In genomic region chr1:65435987-65436386, GRCh38 we compare ENCODE assay signal across 22 cellular contexts. TPM values are rescaled to one million over a fixed set of nuclear protein-coding genes. Genes with fewer than 3 reads are reported as not detected.
DNase-seq lines count a peak whose midpoint lies in the region; FAIRE-seq and TF ChIP-seq lines count a peak whose summit lies in the region.
"Had no signal": no experiment of that assay in that cellular context is flagged by ENCODE, and none has a peak within 500 bp of the region (broad histone marks: within the 10 kb centered on the region; RNA-seq: fewer than 3 reads in every experiment).

No MANE protein-coding gene starts in this region.

- no peaks in the 10 kb centered on the region for H3K9me3 ChIP-seq in adipocyte (ENCODE audit: control insufficient read depth, low read length)
- no peaks in the 10 kb centered on the region for H3K9me3 ChIP-seq in fibroblast of lung (ENCODE audit: control insufficient read depth, insufficient read depth, low read depth, low read length)
- no peaks in the 10 kb centered on the region for H3K9me3 ChIP-seq in neural progenitor cell (ENCODE audit: low read depth)
- no peaks in the 10 kb centered on the region for H3K9me3 ChIP-seq in WERI-Rb-1 (ENCODE audit: severe bottlenecking)
- H3K9me3 ChIP-seq: right atrium auricular region had no signal

- H4K20me1 ChIP-seq in fibroblast of lung (ENCODE audit: control insufficient read depth, extremely low read depth, insufficient read depth, low read length), result no peaks in the 10 kb centered on the region
- H4K20me1 ChIP-seq in neural progenitor cell (ENCODE audit: low read depth), result no peaks in the 10 kb centered on the region

- H3K27ac ChIP-seq in fibroblast of lung (ENCODE audit: insufficient read depth, low read length), result no peak overlapping the region
- H3K27ac ChIP-seq in neural progenitor cell, result no peak overlapping the region
- no peak overlapping the region for H3K27ac ChIP-seq in WERI-Rb-1
- H3K27ac ChIP-seq: right atrium auricular region, RWPE1 had no signal

- H3K36me3 ChIP-seq in adipocyte (ENCODE audit: control insufficient read depth, insufficient read depth, low read length, severe bottlenecking) (peaks cover 35% of the 10 kb centered on the region), fibroblast of lung (ENCODE audit: control insufficient read depth, insufficient read depth, low read length) (peaks cover 1% of the 10 kb centered on the region), neural progenitor cell (no peaks in the 10 kb centered on the region), WERI-Rb-1 (peaks cover 9% of the 10 kb centered on the region)

- peaks cover 11% of the 10 kb centered on the region for H3F3A ChIP-seq in neural progenitor cell (ENCODE audit: low read depth)

- peaks cover 27% of the 10 kb centered on the region for H3K4me1 ChIP-seq in adipocyte (ENCODE audit: control insufficient read depth, insufficient read depth, low read length)
- H3K4me1 ChIP-seq in fibroblast of lung (ENCODE audit: control insufficient read depth, extremely low read depth, insufficient read depth, low read length), result peaks cover 2% of the 10 kb centered on the region
- H3K4me1 ChIP-seq in neural progenitor cell, result peaks cover 24% of the 10 kb centered on the region

- H3K4me2 ChIP-seq in fibroblast of lung (ENCODE audit: extremely low read depth, insufficient read depth, low read length) (no peak overlapping the region), neural progenitor cell (no peak overlapping the region)

- no peak for DNase-seq in D721Med (ENCODE audit: insufficient read length, low spot score)
- peak; percentile 75 for DNase-seq in adipocyte (ENCODE audit: low read depth)
- DNase-seq in fibroblast of lung (ENCODE audit: low read depth in 2 of 2), result peak; percentile 40 to 81
- DNase-seq in GM19239 (ENCODE audit: insufficient read length, low spot score), result no peak
- DNase-seq in NCI-H146 treated with DMSO at 0.1 percent for 48 hours (lab: John Stamatoyannopoulos, UW; ENCODE audit: unreplicated experiment), result no peak
- no peak for DNase-seq in neural progenitor cell (ENCODE audit: low spot score)
- DNase-seq in WERI-Rb-1, result no peak
- DNase-seq: activated CD4-positive, alpha-beta T cell treated with anti-CD3 and anti-CD28 coated beads, Interleukin-2, amount 50 U/mL, for 1 hour; activated gamma-delta T cell treated with Interleukin-2 at 50 U/mL for 16 hours; amygdala; CD8-positive, alpha-beta T cell; dermis blood vessel endothelial cell; glutamatergic neuron; immature natural killer cell; NCI-H2029; NCI-H446 treated with DMSO at 0.1 percent for 48 hours; stimulated activated naive CD8-positive, alpha-beta T cell treated with anti-CD3 and anti-CD28 coated beads, Interleukin-15, Interleukin-2, amounts not matched to agents 100 U/mL and 50 U/mL, for 24 hours had no signal

- H3K36me3 Mint-ChIP-seq in nephron (ENCODE audit: low read depth) (peaks cover 24% of the 10 kb centered on the region), neural progenitor cell (peaks cover 7% of the 10 kb centered on the region)

- H3K4me3 ChIP-seq in adipocyte (ENCODE audit: low read length), result peak overlapping the region; percentile 7
- H3K4me3 ChIP-seq in fibroblast of lung (replicated peaks in 1 of 4; ENCODE audit: control extremely low read depth in 1 of 4, insufficient read depth in 1 of 4, low read depth in 3 of 4, low read length in 4 of 4), result no peak overlapping the region
- H3K4me3 ChIP-seq in neural progenitor cell, result no peak overlapping the region
- no peak overlapping the region for H3K4me3 ChIP-seq in WERI-Rb-1 (ENCODE audit: low read depth, low read length)
- H3K4me3 ChIP-seq: right atrium auricular region had no signal

- peaks cover 6% of the 10 kb centered on the region for H3K4me1 Mint-ChIP-seq in nephron
- peaks cover 5% of the 10 kb centered on the region for H3K4me1 Mint-ChIP-seq in neural progenitor cell
- H3K4me1 Mint-ChIP-seq: neural crest cell had no signal

- H2AFZ ChIP-seq in fibroblast of lung (ENCODE audit: low read length) (no peak overlapping the region), neural progenitor cell (replicated peaks) (no peak overlapping the region)

- H3K4me3 Mint-ChIP-seq in nephron (peak overlapping the region in 1 of 3 experiments; percentile 1), neural progenitor cell (no peak overlapping the region)
- H3K4me3 Mint-ChIP-seq: CD8-positive, alpha-beta T cell; immature natural killer cell; neural crest cell had no signal

- H3K9me3 Mint-ChIP-seq in nephron (no peaks in the 10 kb centered on the region), neural progenitor cell (no peaks in the 10 kb centered on the region)
- H3K9me3 Mint-ChIP-seq: CD8-positive, alpha-beta T cell; neural crest cell had no signal

- peak overlapping the region; percentile 49 to 90 (median 86) for H3K27ac Mint-ChIP-seq in nephron
- no peak overlapping the region for H3K27ac Mint-ChIP-seq in neural progenitor cell
- H3K27ac Mint-ChIP-seq: CD8-positive, alpha-beta T cell; immature natural killer cell had no signal

- TF ChIP-seq CTCF in D721Med (IDR thresholded peaks at IDR 0.05; ENCODE audit: insufficient read depth, missing control alignments) (no peak), fibroblast of lung (conservative IDR thresholded peaks at IDR 0.05 in 1 of 2, IDR thresholded peaks at IDR 0.05 in 1 of 2; ENCODE audit: low read depth in 1 of 2, low read length in 2 of 2) (no peak), nephron (IDR thresholded peaks at IDR 0.05; ENCODE audit: unreplicated experiment in 3 of 3) (no peak), neural progenitor cell (IDR thresholded peaks at IDR 0.05) (no peak), WERI-Rb-1 (IDR thresholded peaks at IDR 0.05; ENCODE audit: low read depth, low read length) (no peak)

- H3K27me3 Mint-ChIP-seq in nephron (ENCODE audit: low read depth) (no peaks in the 10 kb centered on the region), neural progenitor cell (ENCODE audit: insufficient read depth, low read depth) (no peaks in the 10 kb centered on the region)

- peak; percentile 35 for FAIRE-seq in D721Med (lab: Jason Lieb, UNC)
- no peak for FAIRE-seq in GM19239 (lab: Jason Lieb, UNC)
- FAIRE-seq: HepG2 had no signal

- peak overlapping the region; percentile 55 for H3K9ac ChIP-seq in adipocyte (ENCODE audit: low read length)
- no peak overlapping the region for H3K9ac ChIP-seq in fibroblast of lung (ENCODE audit: insufficient read depth, low read length)
- no peak overlapping the region for H3K9ac ChIP-seq in neural progenitor cell

- H3K79me2 ChIP-seq in fibroblast of lung (ENCODE audit: control insufficient read depth, insufficient read depth, low read length), result no peaks in the 10 kb centered on the region
- H3K79me2 ChIP-seq in neural progenitor cell (ENCODE audit: low read depth), result no peaks in the 10 kb centered on the region

- H3K27me3 ChIP-seq in adipocyte (replicated peaks; ENCODE audit: control insufficient read depth, insufficient read depth, low read length), result no peaks in the 10 kb centered on the region
- no peaks in the 10 kb centered on the region for H3K27me3 ChIP-seq in fibroblast of lung (ENCODE audit: control insufficient read depth, insufficient read depth, low read length)
- no peaks in the 10 kb centered on the region for H3K27me3 ChIP-seq in neural progenitor cell
- no peaks in the 10 kb centered on the region for H3K27me3 ChIP-seq in WERI-Rb-1 (ENCODE audit: insufficient read depth, low read depth, severe bottlenecking)
- H3K27me3 ChIP-seq: right atrium auricular region had no signal

RNA-seq across cellular contexts. Expression of gene LEPR, which starts 15.5 kb away (rescaled TPM):
- total RNA-seq in fibroblast of lung (10.0 and 20.1 TPM in 2 replicates), neural progenitor cell (ENCODE audit: low replicate concordance) (11.4 and 15.2 TPM in 2 replicates)
- polyA plus RNA-seq in fibroblast of lung, result 4.1 and 8.0 TPM in 2 replicates
- 2.6 and 4.4 TPM in 2 replicates for polyA plus RNA-seq in fibroblast of lung (2012)
- 0.37 and 2.8 TPM in 2 replicates for polyA minus RNA-seq in fibroblast of lung (ENCODE audit: low replicate concordance)

RNA-seq across cellular contexts. Expression of gene LEPROT, which starts 15.5 kb away (rescaled TPM):
- 37.5 and 46.0 TPM in 2 replicates for total RNA-seq in fibroblast of lung
- 58.2 and 101 TPM in 2 replicates for polyA plus RNA-seq in fibroblast of lung
- polyA plus RNA-seq in fibroblast of lung (2012), result 43.5 and 77.5 TPM in 2 replicates
- 11.8 and 18.7 TPM in 2 replicates for polyA minus RNA-seq in fibroblast of lung (ENCODE audit: low replicate concordance)
- 44.3 and 49.2 TPM in 2 replicates for total RNA-seq in neural progenitor cell (ENCODE audit: low replicate concordance)

Comparison
In these comparisons a context has a peak if more than half of its experiments do, and no peak if none do; other contexts are left out.
1. DNase-seq: peak in adipocyte (single experiment) and fibroblast of lung (2 of 2); none in D721Med (single experiment), GM19239 (single experiment), NCI-H146 treated with DMSO at 0.1 percent for 48 hours (single experiment), neural progenitor cell (single experiment) and WERI-Rb-1 (single experiment).